ENCODE assay signal across 10 cellular contexts in the genomic region with DNA sequence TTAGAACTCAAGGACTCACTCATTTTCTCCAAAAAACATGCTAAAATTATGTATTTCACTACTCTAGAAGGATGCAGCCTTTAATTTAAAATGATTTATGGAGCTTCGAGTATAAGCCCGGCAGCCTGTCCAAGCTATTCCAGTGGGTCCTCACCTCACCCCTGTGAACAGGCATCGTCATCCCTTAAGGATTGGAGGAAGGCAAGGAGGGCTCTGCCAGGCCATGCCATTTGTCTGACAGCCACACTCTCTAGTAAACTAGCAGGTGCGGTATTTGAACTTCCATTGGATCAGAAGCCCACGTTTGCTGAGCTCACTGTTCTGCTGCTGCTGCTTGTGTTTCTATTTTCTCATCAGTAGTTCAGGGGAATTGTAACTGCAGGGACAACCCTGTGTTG. TPM values are rescaled to one million over a fixed set of nuclear protein-coding genes. Genes with fewer than 3 reads are reported as not detected.
DNase-seq lines count a peak whose midpoint lies in the region; ATAC-seq and TF ChIP-seq lines count a peak whose summit lies in the region.
"Had no signal": no experiment of that assay in that cellular context is flagged by ENCODE, and none has a peak within 500 bp of the region (broad histone marks: within the 10 kb centered on the region; RNA-seq: fewer than 3 reads in every experiment).

No MANE protein-coding gene starts in this region.

- H3K27me3 Mint-ChIP-seq in T-helper 17 cell: peaks cover 7% of the 10 kb centered on the region
- peaks cover 7% of the 10 kb centered on the region for H3K27me3 Mint-ChIP-seq in activated CD4-positive, alpha-beta T cell treated with anti-CD3 and anti-CD28 coated beads, Interleukin-2, amount 10 ng/mL, durations not matched to agents 24 days and 14 days
- H3K27me3 Mint-ChIP-seq: activated CD4-positive, alpha-beta T cell treated with anti-CD3 and anti-CD28 coated beads for 36 hours had no signal

- CTCF ChIA-PET in BJ (lab: Yijun Ruan, JAX): interaction anchor here (0.7 to 5.0 kb wide), 8 partner anchors 10 to 1832 kb away, joined by 4 to 39 read pairs (median 5); no protein-coding TSS in a partner anchor

- POLR2A ChIA-PET in BJ (lab: Charles Lee): interaction anchor here (0.5 to 1.3 kb wide), 5 partner anchors 10 to 154 kb away, joined by 4 to 11 read pairs (median 4); a partner anchor contains a TSS

- peak overlapping the region; percentile 82 for H3K4me3 ChIP-seq in BJ (ENCODE audit: low read depth, low read length)
- peak overlapping the region; percentile 89 for H3K4me3 ChIP-seq in fibroblast of pulmonary artery (replicated peaks; ENCODE audit: low read depth, low read length)

- H3K9me3 Mint-ChIP-seq in activated CD4-positive, alpha-beta T cell treated with anti-CD3 and anti-CD28 coated beads, Interleukin-2, amount 10 ng/mL, durations not matched to agents 24 days and 14 days: no peaks in the 10 kb centered on the region

- no peaks in the 10 kb centered on the region for H3K27me3 ChIP-seq in BJ (ENCODE audit: control insufficient read depth, insufficient read depth, low read length)

- ATAC-seq in T-helper 17 cell (no peak), HG03095 (IDR thresholded peaks at IDR 0.05; ENCODE audit: unreplicated experiment) (no peak)
- ATAC-seq: activated CD4-positive, alpha-beta T cell treated with anti-CD3 and anti-CD28 coated beads for 36 hours had no signal

- intact Hi-C loops in activated CD4-positive, alpha-beta T cell treated with anti-CD3 and anti-CD28 coated beads, Interleukin-2, amount 10 ng/mL, durations not matched to agents 24 days and 14 days (cut with micrococcal nuclease): no loop called here

- TF ChIP-seq CTCF in BJ (IDR thresholded peaks at IDR 0.05; ENCODE audit: insufficient read depth, low read depth, low read length): no peak
- no peak for TF ChIP-seq CTCF in fibroblast of pulmonary artery (IDR thresholded peaks at IDR 0.05; ENCODE audit: low read length, missing control alignments)

- H3K9me3 ChIP-seq in T-helper 17 cell (ENCODE audit: control insufficient read depth, low read length, poor library complexity, severe bottlenecking): no peaks in the 10 kb centered on the region

- no peak overlapping the region for H3K27ac Mint-ChIP-seq in T-helper 17 cell
- H3K27ac Mint-ChIP-seq in activated CD4-positive, alpha-beta T cell treated with anti-CD3 and anti-CD28 coated beads, Interleukin-2, amount 10 ng/mL, durations not matched to agents 24 days and 14 days: no peak overlapping the region
- H3K27ac Mint-ChIP-seq: activated CD4-positive, alpha-beta T cell treated with anti-CD3 and anti-CD28 coated beads for 36 hours had no signal

- H3K4me1 Mint-ChIP-seq in T-helper 17 cell: peaks cover 14% of the 10 kb centered on the region
- peaks cover 4% of the 10 kb centered on the region for H3K4me1 Mint-ChIP-seq in activated CD4-positive, alpha-beta T cell treated with anti-CD3 and anti-CD28 coated beads, Interleukin-2, amount 10 ng/mL, durations not matched to agents 24 days and 14 days

- H3K4me3 Mint-ChIP-seq in T-helper 17 cell: peak overlapping the region; percentile 82
- H3K4me3 Mint-ChIP-seq in activated CD4-positive, alpha-beta T cell treated with anti-CD3 and anti-CD28 coated beads, Interleukin-2, amount 10 ng/mL, durations not matched to agents 24 days and 14 days: no peak overlapping the region
- H3K4me3 Mint-ChIP-seq: activated CD4-positive, alpha-beta T cell treated with anti-CD3 and anti-CD28 coated beads for 36 hours had no signal

- H3K36me3 Mint-ChIP-seq in T-helper 17 cell (ENCODE audit: low read depth): no peaks in the 10 kb centered on the region
- no peaks in the 10 kb centered on the region for H3K36me3 Mint-ChIP-seq in activated CD4-positive, alpha-beta T cell treated with anti-CD3 and anti-CD28 coated beads, Interleukin-2, amount 10 ng/mL, durations not matched to agents 24 days and 14 days (ENCODE audit: low read depth)

- no peak for DNase-seq in BJ (ENCODE audit: low read depth)
- no peak for DNase-seq in T-helper 17 cell
- DNase-seq in fibroblast of pulmonary artery (ENCODE audit: low read depth): no peak
- peak; percentile 38 for DNase-seq in renal cortical epithelial cell (ENCODE audit: low read depth)
- no peak for DNase-seq in middle frontal gyrus (ENCODE audit: extremely low spot score, low spot score)
- no peak for DNase-seq in activated CD4-positive, alpha-beta T cell treated with anti-CD3 and anti-CD28 coated beads, Interleukin-2, amount 10 ng/mL, durations not matched to agents 24 days and 14 days
- DNase-seq in SIG-M5 treated with dmso at 0.1 percent for 504 hours (lab: John Stamatoyannopoulos, UW; ENCODE audit: unreplicated experiment): no peak
- DNase-seq: activated CD4-positive, alpha-beta T cell treated with anti-CD3 and anti-CD28 coated beads for 36 hours; NCI-H510A treated with DMSO at 0.1 percent for 48 hours had no signal

- peaks cover 2% of the 10 kb centered on the region; the same call in 1 of the 2 replicates for H3K36me3 ChIP-seq in BJ (ENCODE audit: control insufficient read depth, insufficient read depth, low read length)

RNA-seq across cellular contexts. Expression of a gene that starts 39.8 kb away (rescaled TPM):
- 34.5 and 63.4 TPM in 2 replicates for polyA plus RNA-seq in BJ (2011; rRNA removed)
- 15.9 and 19.7 TPM in 2 replicates for polyA minus RNA-seq in BJ (2011; rRNA and poly(A)+ RNA removed)
- total RNA-seq in T-helper 17 cell: 10 to 100 TPM; 22.4 to 25.3 TPM
- total RNA-seq in renal cortical epithelial cell: 49.1 and 57.0 TPM in 2 replicates
- 85.4 and 96.4 TPM in 2 replicates for total RNA-seq in activated CD4-positive, alpha-beta T cell treated with anti-CD3 and anti-CD28 coated beads, Interleukin-2, amount 10 ng/mL, durations not matched to agents 24 days and 14 days
